ENCODE assay signal across 23 cellular contexts in the genomic region with DNA sequence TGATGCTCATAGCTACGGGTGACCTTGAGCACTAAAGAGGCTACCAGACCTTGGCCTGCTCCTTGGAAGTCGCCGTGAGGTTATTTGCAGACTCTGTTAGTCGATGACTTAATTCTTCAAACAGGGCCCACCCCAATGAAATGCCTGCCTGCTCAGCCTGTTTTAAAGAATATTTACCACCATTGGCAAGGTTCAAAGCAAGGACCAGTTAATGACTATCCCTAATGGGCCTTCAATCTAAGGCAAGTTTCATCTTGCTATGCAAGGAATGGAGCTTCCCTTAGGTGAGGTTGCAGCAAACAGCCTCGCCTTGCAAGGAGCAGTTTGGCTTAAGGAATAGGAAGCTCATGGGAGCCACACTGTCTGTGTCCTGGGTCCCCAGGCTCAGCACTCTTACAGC. TPM values are rescaled to one million over a fixed set of nuclear protein-coding genes. Genes with fewer than 3 reads are reported as not detected.
"Had no signal": no experiment of that assay in that cellular context is flagged by ENCODE, and none has a peak within 500 bp of the region (broad histone marks: within the 10 kb centered on the region; RNA-seq: fewer than 3 reads in every experiment).

No MANE protein-coding gene starts in this region.

- H3K27me3 ChIP-seq: breast epithelium had no signal

- H3K4me1 ChIP-seq: breast epithelium had no signal

- H3K36me3 Mint-ChIP-seq: activated CD8-positive, alpha-beta memory T cell treated with anti-CD3 and anti-CD28 coated beads, Interleukin-2, amount 10 ng/mL, durations not matched to agents 7 days and 5 days; activated naive CD4-positive, alpha-beta T cell treated with anti-CD3 and anti-CD28 coated beads, Interleukin-2, amount 50 U/mL, for 24 hours; WTC11 had no signal

- H3K27ac ChIP-seq: breast epithelium had no signal

- H3K4me1 Mint-ChIP-seq: activated CD4-positive, alpha-beta T cell treated with anti-CD3 and anti-CD28 coated beads, Interleukin-2, amount 10 ng/mL, durations not matched to agents 24 days and 14 days; activated CD8-positive, alpha-beta memory T cell treated with anti-CD3 and anti-CD28 coated beads, Interleukin-2, amount 10 ng/mL, durations not matched to agents 7 days and 5 days; activated naive CD4-positive, alpha-beta T cell treated with anti-CD3 and anti-CD28 coated beads, Interleukin-2, amount 50 U/mL, for 24 hours; WTC11 had no signal

- H3K4me3 Mint-ChIP-seq: activated CD4-positive, alpha-beta T cell treated with anti-CD3 and anti-CD28 coated beads, Interleukin-2, amount 10 ng/mL, durations not matched to agents 24 days and 14 days; activated CD8-positive, alpha-beta memory T cell treated with anti-CD3 and anti-CD28 coated beads, Interleukin-2, amount 10 ng/mL, durations not matched to agents 7 days and 5 days; activated naive CD4-positive, alpha-beta T cell treated with anti-CD3 and anti-CD28 coated beads, Interleukin-2, amount 50 U/mL, for 24 hours; activated T-cell treated with anti-CD3 and anti-CD28 coated beads, Interleukin-2, amount 50 U/mL, for 24 hours; activated T-helper 1 cell treated with anti-CD3 and anti-CD28 coated beads, Interleukin-12 subunit alpha, Interleukin-12 subunit beta, Interleukin-2, Interleukin-4 antibody, amounts not matched to agents 30 ng/mL and 10 ng/mL and 1 ng/mL, durations not matched to agents 14 hours and 24 hours and 36 hours; T-helper 1 cell treated with Interleukin-12 subunit alpha and Interleukin-12 subunit beta and Interleukin-4 antibody, amounts not matched to agents 30 μg/mL and 1 μg/mL, for 36 hours; WTC11 had no signal

- ATAC-seq: activated CD8-positive, alpha-beta memory T cell treated with anti-CD3 and anti-CD28 coated beads, Interleukin-2, amount 10 ng/mL, durations not matched to agents 7 days and 5 days; PC-3; WTC11 had no signal

- DNase-seq: activated CD4-positive, alpha-beta T cell treated with anti-CD3 and anti-CD28 coated beads for 1 hour; activated CD4-positive, alpha-beta T cell treated with anti-CD3 and anti-CD28 coated beads, Interleukin-2, amount 10 ng/mL, durations not matched to agents 24 days and 14 days; activated CD4-positive, alpha-beta T cell treated with anti-CD3 and anti-CD28 coated beads, Interleukin-2, amount 50 U/mL, for 48 hours; activated CD8-positive, alpha-beta memory T cell treated with anti-CD3 and anti-CD28 coated beads, Interleukin-2, amount 10 ng/mL, durations not matched to agents 7 days and 5 days; activated effector memory CD4-positive, alpha-beta T cell treated with Interleukin-2 at 50 U/mL for 16 hours; activated naive CD4-positive, alpha-beta T cell; activated T-cell treated with anti-CD3 and anti-CD28 coated beads, Interleukin-2, amount 50 U/mL, for 24 hours; MM.1S; NCI-H1105; NCI-H1436; NCI-H187; NCI-H2081; NCI-H510A treated with DMSO at 0.1 percent for 48 hours; NCI-H69; PC-3; SHP77 treated with DMSO at 0.1 percent for 48 hours had no signal

- H3K27me3 Mint-ChIP-seq: activated CD4-positive, alpha-beta T cell treated with anti-CD3 and anti-CD28 coated beads, Interleukin-2, amount 10 ng/mL, durations not matched to agents 24 days and 14 days had no signal

- H3K9me3 Mint-ChIP-seq: activated CD4-positive, alpha-beta T cell treated with anti-CD3 and anti-CD28 coated beads, Interleukin-2, amount 10 ng/mL, durations not matched to agents 24 days and 14 days; activated naive CD4-positive, alpha-beta T cell treated with anti-CD3 and anti-CD28 coated beads, Interleukin-2, amount 50 U/mL, for 24 hours; activated T-cell treated with anti-CD3 and anti-CD28 coated beads, Interleukin-2, amount 50 U/mL, for 24 hours; activated T-helper 1 cell treated with anti-CD3 and anti-CD28 coated beads, Interleukin-12 subunit alpha, Interleukin-12 subunit beta, Interleukin-2, Interleukin-4 antibody, amounts not matched to agents 30 ng/mL and 10 ng/mL and 1 ng/mL, durations not matched to agents 14 hours and 24 hours and 36 hours; T-helper 1 cell treated with Interleukin-12 subunit alpha and Interleukin-12 subunit beta and Interleukin-4 antibody, amounts not matched to agents 30 μg/mL and 1 μg/mL, for 36 hours; WTC11 had no signal

- H3K36me3 ChIP-seq: breast epithelium had no signal

- H3K4me3 ChIP-seq: breast epithelium had no signal

- H3K9me3 ChIP-seq: breast epithelium had no signal

- H3K27ac Mint-ChIP-seq: activated CD4-positive, alpha-beta T cell treated with anti-CD3 and anti-CD28 coated beads, Interleukin-2, amount 10 ng/mL, durations not matched to agents 24 days and 14 days; activated CD8-positive, alpha-beta memory T cell treated with anti-CD3 and anti-CD28 coated beads, Interleukin-2, amount 10 ng/mL, durations not matched to agents 7 days and 5 days; activated naive CD4-positive, alpha-beta T cell treated with anti-CD3 and anti-CD28 coated beads, Interleukin-2, amount 50 U/mL, for 24 hours; activated T-cell treated with anti-CD3 and anti-CD28 coated beads, Interleukin-2, amount 50 U/mL, for 24 hours; activated T-helper 1 cell treated with anti-CD3 and anti-CD28 coated beads, Interleukin-12 subunit alpha, Interleukin-12 subunit beta, Interleukin-2, Interleukin-4 antibody, amounts not matched to agents 30 ng/mL and 10 ng/mL and 1 ng/mL, durations not matched to agents 14 hours and 24 hours and 36 hours; T-helper 1 cell treated with Interleukin-12 subunit alpha and Interleukin-12 subunit beta and Interleukin-4 antibody, amounts not matched to agents 30 μg/mL and 1 μg/mL, for 36 hours; WTC11 had no signal

RNA-seq across cellular contexts. Expression of gene SPO11, which starts 22.9 kb away (rescaled TPM):
- total RNA-seq: activated CD4-positive, alpha-beta T cell treated with anti-CD3 and anti-CD28 coated beads, Interleukin-2, amount 10 ng/mL, durations not matched to agents 24 days and 14 days; activated CD8-positive, alpha-beta memory T cell treated with anti-CD3 and anti-CD28 coated beads, Interleukin-2, amount 10 ng/mL, durations not matched to agents 7 days and 5 days; activated T-helper 1 cell treated with anti-CD3 and anti-CD28 coated beads, Interleukin-12 subunit alpha, Interleukin-12 subunit beta, Interleukin-2, Interleukin-4 antibody, amounts not matched to agents 30 ng/mL and 10 ng/mL and 1 ng/mL, durations not matched to agents 14 hours and 24 hours and 36 hours; aorta; breast epithelium; PC-3; SK-MEL-5; WTC11 had no signal
- polyA plus RNA-seq: aorta had no signal

RNA-seq across cellular contexts. Expression of gene BMP7, which starts 40.3 kb away (rescaled TPM):
- total RNA-seq: activated CD8-positive, alpha-beta memory T cell treated with anti-CD3 and anti-CD28 coated beads, Interleukin-2, amount 10 ng/mL, durations not matched to agents 7 days and 5 days; PC-3 had no signal
- polyA plus RNA-seq: aorta had no signal
